In the genomic region with DNA sequence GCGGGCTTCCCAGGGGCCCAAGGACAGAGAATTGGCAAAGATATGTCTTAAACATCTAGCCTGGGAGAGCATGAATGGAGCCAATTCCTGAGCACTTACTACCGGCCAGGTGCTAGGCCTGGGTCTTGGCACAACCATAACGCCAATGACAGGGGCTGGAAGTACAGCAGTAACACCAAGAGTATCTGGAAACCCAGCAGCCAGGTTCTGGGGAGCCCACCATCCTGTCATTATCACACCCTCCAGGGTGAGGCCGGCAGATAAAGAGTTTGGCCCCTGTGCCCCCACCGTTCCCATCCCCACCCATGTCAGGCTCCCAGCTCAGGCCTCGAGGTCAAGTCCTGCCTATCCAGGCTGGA, we compare ENCODE assay signal across 10 cellular contexts. TPM values are rescaled to one million over a fixed set of nuclear protein-coding genes. Genes with fewer than 3 reads are reported as not detected.
DNase-seq lines count a peak whose midpoint lies in the region; ATAC-seq and TF ChIP-seq lines count a peak whose summit lies in the region.
"Had no signal": no experiment of that assay in that cellular context is flagged by ENCODE, and none has a peak within 500 bp of the region (broad histone marks: within the 10 kb centered on the region; RNA-seq: fewer than 3 reads in every experiment).

No MANE protein-coding gene starts in this region.

- H3K27ac ChIP-seq in caudate nucleus (ENCODE audit: low read depth, low read length) (peak overlapping the region; percentile 93), neutrophil (peak overlapping the region; percentile 98)

- H3K36me3 Mint-ChIP-seq in Calu3 (ENCODE audit: insufficient read depth, unreplicated experiment): peaks cover 51% of the 10 kb centered on the region

- ATAC-seq in HG03354 (IDR thresholded peaks at IDR 0.05; ENCODE audit: poor library complexity, severe bottlenecking, unreplicated experiment) (no peak), omental fat pad (ENCODE audit: low FRiP score) (no peak), GM21515 (IDR thresholded peaks at IDR 0.05; ENCODE audit: unreplicated experiment) (no peak)

- peak overlapping the region; percentile 80 to 87 for H3K4me3 ChIP-seq in neutrophil (ENCODE audit: low read depth in 1 of 2, low read length in 1 of 2)
- H3K4me3 ChIP-seq: lung had no signal

- H3K27ac Mint-ChIP-seq in Calu3 (ENCODE audit: unreplicated experiment): peak overlapping the region; percentile 87

- CTCF ChIA-PET in Calu3 (lab: Charles Lee): no interaction called here

- no TSS peak for BruUV-seq in Calu3 (replicated peaks; lab: Mats Ljungman, UMichigan)

- intact Hi-C loops in Calu3 (cut with micrococcal nuclease; ENCODE audit: unreplicated experiment): no loop called here

- H3K4me3 Mint-ChIP-seq in Calu3 (ENCODE audit: low read depth, unreplicated experiment): peak overlapping the region; percentile 88

- TF ChIP-seq CTCF in Calu3 (IDR thresholded peaks at IDR 0.05; ENCODE audit: unreplicated experiment): no peak
- no peak for TF ChIP-seq CTCF in neutrophil (IDR thresholded peaks at IDR 0.05)
- no peak for TF ChIP-seq CTCF in omental fat pad (IDR thresholded peaks at IDR 0.05)

- H3K27me3 ChIP-seq in neutrophil: no peaks in the 10 kb centered on the region

- peaks cover 87 to 92% of the 10 kb centered on the region in 2 experiments for H3K4me1 ChIP-seq in neutrophil (ENCODE audit: control insufficient read depth in 1 of 2, insufficient read depth in 1 of 2, low read depth in 1 of 2, low read length in 1 of 2)

- H3K27me3 Mint-ChIP-seq in Calu3 (ENCODE audit: unreplicated experiment): no peaks in the 10 kb centered on the region

- peaks cover 38% of the 10 kb centered on the region for H3K36me3 ChIP-seq in neutrophil

- no peaks in the 10 kb centered on the region for H3K9me3 Mint-ChIP-seq in Calu3 (ENCODE audit: low read depth, unreplicated experiment)

- DNase-seq in Calu3 (no peak), KG1 (lab: John Stamatoyannopoulos, UW) (peak; percentile 51), caudate nucleus (lab: John Stamatoyannopoulos, UW) (peak in 1 of 61 donors; percentile 37), omental fat pad (ENCODE audit: low spot score) (no peak), NCI-H2107 (lab: John Stamatoyannopoulos, UW) (no peak)
- DNase-seq: NCI-H1092 treated with DMSO at 0.1 percent for 48 hours had no signal

- peaks cover 34% of the 10 kb centered on the region for H3K4me1 Mint-ChIP-seq in Calu3 (ENCODE audit: low read depth, unreplicated experiment)

- no peaks in the 10 kb centered on the region for H3K9me3 ChIP-seq in neutrophil

RNA-seq across cellular contexts. Expression of a gene that starts 0.5 kb away (rescaled TPM):
- 1.1 and 2.1 TPM in 2 replicates for total RNA-seq in Calu3 (2022)
- total RNA-seq in omental fat pad: 10 to 100 TPM in 1 of 4 donors, 1 to 10 TPM in 3; 3.2 to 12.5 (median 6.5) TPM

RNA-seq across cellular contexts. Expression of a gene that starts 1.5 kb away (rescaled TPM):
- total RNA-seq in Calu3 (2022) (116 and 133 TPM in 2 replicates), omental fat pad (10 to 100 TPM; 21.8 to 72.8 (median 51.3) TPM)

RNA-seq across cellular contexts. Expression of a gene that starts 16.1 kb away (rescaled TPM):
- total RNA-seq in Calu3 (2022) (not detected in 2 replicates), omental fat pad (not detected)

RNA-seq across cellular contexts. Expression of a gene that starts 38.3 kb away (rescaled TPM):
- total RNA-seq in Calu3 (2022): 204 and 229 TPM in 2 replicates
- 10 to 100 TPM; 24.3 to 80.6 (median 52.4) TPM for total RNA-seq in omental fat pad

RNA-seq across cellular contexts. Expression of a gene that starts 56.8 kb away (rescaled TPM):
- total RNA-seq in Calu3 (2022) (89.7 and 95.3 TPM in 2 replicates), omental fat pad (10 to 100 TPM in 1 of 4 donors, 1 to 10 TPM in 3; 1.4 to 10.6 (median 3.1) TPM)
